ENCODE assay signal across 38 cellular contexts in genomic region chr13:20573186-20573585, GRCh38.
"Had no signal": no experiment of that assay in that cellular context is flagged by ENCODE, and none has a peak within 500 bp of the region (broad histone marks: within the 10 kb centered on the region; RNA-seq: fewer than 3 reads in every experiment).

No MANE protein-coding gene starts in this region.

- H3K4me3 ChIP-seq: ascending aorta, cardiac muscle cell had no signal

- H3K27me3 ChIP-seq: ascending aorta, cardiac muscle cell had no signal

- H3K27ac ChIP-seq: ascending aorta, cardiac muscle cell, VCaP had no signal

- ATAC-seq: activated CD8-positive, alpha-beta T cell treated with anti-CD3 and anti-CD28 coated beads for 36 hours; activated naive CD4-positive, alpha-beta T cell treated with anti-CD3 and anti-CD28 coated beads, Interleukin-2, amount 50 U/mL, for 72 hours; activated T-cell treated with anti-CD3 and anti-CD28 coated beads, Interleukin-2, amount 50 U/mL, for 4 hours; activated T-cell treated with anti-CD3 and anti-CD28 coated beads, Interleukin-2, amount 50 U/mL, for 72 hours; activated T-helper 17 cell treated with anti-CD3 and anti-CD28 coated beads, Interleukin-2, amount 50 U/mL, for 72 hours had no signal

- H3K9me3 Mint-ChIP-seq: activated T-helper 1 cell treated with anti-CD3 and anti-CD28 coated beads, Interleukin-12 subunit alpha, Interleukin-12 subunit beta, Interleukin-2, Interleukin-4 antibody, amounts not matched to agents 30 ng/mL and 10 ng/mL and 1 ng/mL, durations not matched to agents 14 hours and 24 hours and 36 hours; activated T-helper 17 cell treated with anti-CD3 and anti-CD28 coated beads, Interleukin-2, amount 50 U/mL, for 72 hours; central memory CD8-positive, alpha-beta T cell had no signal

- H3K27ac Mint-ChIP-seq: activated B cell treated with CpG ODN at 0.5 μM for 24 hours; activated CD4-positive, alpha-beta memory T cell treated with anti-CD3 and anti-CD28 coated beads for 36 hours; activated CD4-positive, alpha-beta T cell treated with anti-CD3 and anti-CD28 coated beads, Interleukin-2, amount 10 ng/mL, durations not matched to agents 24 days and 14 days; activated CD8-positive, alpha-beta T cell treated with anti-CD3 and anti-CD28 coated beads for 36 hours; activated naive CD4-positive, alpha-beta T cell treated with anti-CD3 and anti-CD28 coated beads for 36 hours; activated naive CD4-positive, alpha-beta T cell treated with anti-CD3 and anti-CD28 coated beads, Interleukin-2, amount 50 U/mL, for 72 hours; activated naive CD8-positive, alpha-beta T cell treated with anti-CD3 and anti-CD28 coated beads for 36 hours; activated T-cell treated with anti-CD3 and anti-CD28 coated beads, Interleukin-2, amount 50 U/mL, for 72 hours; activated T-helper 1 cell treated with anti-CD3 and anti-CD28 coated beads, Interleukin-12 subunit alpha, Interleukin-12 subunit beta, Interleukin-2, Interleukin-4 antibody, amounts not matched to agents 30 ng/mL and 10 ng/mL and 1 ng/mL, durations not matched to agents 14 hours and 24 hours and 36 hours; activated T-helper 17 cell treated with anti-CD3 and anti-CD28 coated beads, Interleukin-2, amount 50 U/mL, for 72 hours; brain; T-helper 1 cell treated with Interleukin-12 subunit alpha and Interleukin-12 subunit beta and Interleukin-4 antibody, amounts not matched to agents 30 μg/mL and 1 μg/mL, for 36 hours; T-helper 2 cell treated with Interferon-gamma antibody and Interleukin-4, amounts not matched to agents 5 μg/mL and 100 μg/mL, for 36 hours had no signal

- FAIRE-seq: bronchial epithelial cell, TTC549 had no signal

- H3K27me3 Mint-ChIP-seq: activated B cell treated with CpG ODN at 0.5 μM for 24 hours; activated CD4-positive, alpha-beta memory T cell treated with anti-CD3 and anti-CD28 coated beads for 36 hours; activated CD4-positive, alpha-beta T cell treated with anti-CD3 and anti-CD28 coated beads, Interleukin-2, amount 10 ng/mL, durations not matched to agents 24 days and 14 days; activated CD8-positive, alpha-beta T cell treated with anti-CD3 and anti-CD28 coated beads for 36 hours; activated naive CD8-positive, alpha-beta T cell treated with anti-CD3 and anti-CD28 coated beads for 36 hours; activated T-helper 17 cell treated with anti-CD3 and anti-CD28 coated beads, Interleukin-2, amount 50 U/mL, for 72 hours; central memory CD8-positive, alpha-beta T cell had no signal

- DNase-seq: activated B cell treated with CpG ODN at 0.5 μM for 24 hours; activated CD4-positive, alpha-beta memory T cell treated with anti-CD3 and anti-CD28 coated beads for 36 hours; activated CD4-positive, alpha-beta T cell treated with anti-CD3 and anti-CD28 coated beads for 4 hours; activated CD4-positive, alpha-beta T cell treated with anti-CD3 and anti-CD28 coated beads, Interleukin-2, amount 10 ng/mL, durations not matched to agents 24 days and 14 days; activated CD4-positive, alpha-beta T cell treated with anti-CD3 and anti-CD28 coated beads, Interleukin-2, amount 50 U/mL, for 1 hour; activated CD4-positive, alpha-beta T cell treated with anti-CD3 and anti-CD28 coated beads, Interleukin-2, amount 50 U/mL, for 4 hours; activated CD4-positive, CD25-positive, alpha-beta regulatory T cell treated with anti-CD3 and anti-CD28 coated beads, Interleukin-2, amount 50 U/mL, for 72 hours; activated CD8-positive, alpha-beta memory T cell treated with anti-CD3 and anti-CD28 coated beads, Interleukin-2, amount 50 U/mL, for 4 hours; activated CD8-positive, alpha-beta T cell treated with anti-CD3 and anti-CD28 coated beads for 36 hours; activated effector memory CD4-positive, alpha-beta T cell treated with anti-CD3 and anti-CD28 coated beads, Interleukin-2, amount 50 U/mL, for 16 hours; activated gamma-delta T cell treated with Interleukin-2 at 50 U/mL for 16 hours; activated naive CD4-positive, alpha-beta T cell; activated naive CD4-positive, alpha-beta T cell treated with anti-CD3 and anti-CD28 coated beads for 36 hours; activated naive CD4-positive, alpha-beta T cell treated with anti-CD3 and anti-CD28 coated beads, Interleukin-2, amount 50 U/mL, for 16 hours; activated naive CD8-positive, alpha-beta T cell treated with anti-CD3 and anti-CD28 coated beads for 36 hours; activated T-cell treated with anti-CD3 and anti-CD28 coated beads for 4 hours; activated T-cell treated with anti-CD3 and anti-CD28 coated beads, Interleukin-2, amount 50 U/mL, for 1 hour; activated T-cell treated with anti-CD3 and anti-CD28 coated beads, Interleukin-2, amount 50 U/mL, for 4 hours; activated T-cell treated with anti-CD3 and anti-CD28 coated beads, Interleukin-2, amount 50 U/mL, for 72 hours; amygdala; anterior cingulate cortex; caudate nucleus; SW 1271; T-helper 1 cell; T-helper 2 cell; T-helper 9 cell had no signal

- H3K4me3 Mint-ChIP-seq: activated B cell treated with CpG ODN at 0.5 μM for 24 hours; activated CD4-positive, alpha-beta memory T cell treated with anti-CD3 and anti-CD28 coated beads for 36 hours; activated CD4-positive, alpha-beta T cell treated with anti-CD3 and anti-CD28 coated beads, Interleukin-2, amount 10 ng/mL, durations not matched to agents 24 days and 14 days; activated CD8-positive, alpha-beta T cell treated with anti-CD3 and anti-CD28 coated beads for 36 hours; activated naive CD4-positive, alpha-beta T cell treated with anti-CD3 and anti-CD28 coated beads for 36 hours; activated naive CD8-positive, alpha-beta T cell treated with anti-CD3 and anti-CD28 coated beads for 36 hours; activated T-cell treated with anti-CD3 and anti-CD28 coated beads, Interleukin-2, amount 50 U/mL, for 4 hours; activated T-cell treated with anti-CD3 and anti-CD28 coated beads, Interleukin-2, amount 50 U/mL, for 72 hours; activated T-helper 1 cell treated with anti-CD3 and anti-CD28 coated beads, Interleukin-12 subunit alpha, Interleukin-12 subunit beta, Interleukin-2, Interleukin-4 antibody, amounts not matched to agents 30 ng/mL and 10 ng/mL and 1 ng/mL, durations not matched to agents 14 hours and 24 hours and 36 hours; activated T-helper 17 cell treated with anti-CD3 and anti-CD28 coated beads, Interleukin-2, amount 50 U/mL, for 72 hours; central memory CD8-positive, alpha-beta T cell; T-helper 1 cell treated with Interleukin-12 subunit alpha and Interleukin-12 subunit beta and Interleukin-4 antibody, amounts not matched to agents 30 μg/mL and 1 μg/mL, for 36 hours; T-helper 2 cell treated with Interferon-gamma antibody and Interleukin-4, amounts not matched to agents 5 μg/mL and 100 μg/mL, for 36 hours had no signal

- H3K4me1 Mint-ChIP-seq: activated T-helper 17 cell treated with anti-CD3 and anti-CD28 coated beads, Interleukin-2, amount 50 U/mL, for 72 hours; central memory CD8-positive, alpha-beta T cell had no signal
